In the genomic region with DNA sequence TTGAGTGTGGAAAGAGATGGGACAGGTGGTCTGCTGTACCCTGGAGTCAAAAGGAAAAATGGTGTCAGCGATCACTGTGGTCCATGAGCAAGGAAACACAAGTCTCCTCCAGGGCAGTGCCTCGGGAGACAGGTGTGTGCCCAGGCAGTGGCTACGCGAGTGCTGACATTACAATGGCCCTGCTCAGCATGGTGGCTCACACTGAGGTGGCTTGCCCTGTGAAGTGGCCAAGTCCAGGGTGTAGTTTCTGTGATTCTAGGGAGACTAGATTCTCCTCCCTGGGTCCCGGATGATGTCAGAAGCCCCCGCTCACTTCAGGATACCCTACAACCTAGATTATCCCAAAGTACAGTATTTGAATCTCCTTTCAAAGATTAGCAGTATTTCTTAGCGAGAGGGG, we compare ENCODE assay signal across 8 cellular contexts. TPM values are rescaled to one million over a fixed set of nuclear protein-coding genes. Genes with fewer than 3 reads are reported as not detected.
"Had no signal": no experiment of that assay in that cellular context is flagged by ENCODE, and none has a peak within 500 bp of the region (broad histone marks: within the 10 kb centered on the region; RNA-seq: fewer than 3 reads in every experiment).

No MANE protein-coding gene starts in this region.

- H3K9me3 Mint-ChIP-seq: H9, HFFc6 had no signal

- H3K27ac Mint-ChIP-seq: H9, HFFc6 had no signal

- H2AFZ ChIP-seq: GM23248 had no signal

- H3K4me3 Mint-ChIP-seq: H9, HFFc6 had no signal

- ATAC-seq: HCT116 had no signal

- H3K27ac ChIP-seq: GM23248 had no signal

- H3K4me3 ChIP-seq: GM23248, HAP-1 had no signal

- H3K36me3 ChIP-seq: HAP-1 had no signal

- H3K9me3 ChIP-seq: HAP-1 had no signal

- H3K4me1 ChIP-seq: HAP-1 had no signal

- DNase-seq: GM23248, GOT3, H7, H9, HCEC 1CT, HFFc6 had no signal

RNA-seq across cellular contexts. Expression of a gene that starts 44.8 kb away (rescaled TPM):
- total RNA-seq: HFFc6 had no signal
